Comparison of ENCODE assay signal across 19 cellular contexts in genomic region chr1:168939131-168939946, GRCh38.
DNase-seq lines count a peak whose midpoint lies in the region; ATAC-seq and TF ChIP-seq lines count a peak whose summit lies in the region.
"Had no signal": no experiment of that assay in that cellular context is flagged by ENCODE, and none has a peak within 500 bp of the region (broad histone marks: within the 10 kb centered on the region; RNA-seq: fewer than 3 reads in every experiment).

No MANE protein-coding gene starts in this region.

- no peaks in the 10 kb centered on the region for H3K27me3 Mint-ChIP-seq in H9 (ENCODE audit: low read depth)

- H3K9me3 Mint-ChIP-seq in H9, result no peaks in the 10 kb centered on the region

- H3K4me3 ChIP-seq in A673 (ENCODE audit: low read depth, low read length, poor library complexity, severe bottlenecking) (no peak overlapping the region), HEK293 (ENCODE audit: low read depth, low read length) (no peak overlapping the region), dorsolateral prefrontal cortex (no peak overlapping the region)
- H3K4me3 ChIP-seq: left ventricle myocardium inferior, sigmoid colon, SK-N-MC had no signal

- no peak overlapping the region for H2BK5ac ChIP-seq in H9 (ENCODE audit: insufficient read length, low read length)

- H3T11ph ChIP-seq in H9 (ENCODE audit: low read length), result no peak overlapping the region

- no peaks in the 10 kb centered on the region for H4K20me1 ChIP-seq in H9 (ENCODE audit: control insufficient read depth, insufficient read depth, insufficient read length)

- peak; percentile 21 for DNase-seq in A673 (ENCODE audit: low spot score)
- DNase-seq in NCI-H774 (lab: John Stamatoyannopoulos, UW), result peak; percentile 34
- DNase-seq in foreskin keratinocyte, result no peak
- no peak for DNase-seq in H9
- DNase-seq in dorsolateral prefrontal cortex, result no peak
- DNase-seq in NCI-H1694 (lab: John Stamatoyannopoulos, UW), result no peak
- no peak for DNase-seq in stimulated activated CD4-positive, alpha-beta T cell treated with anti-CD3 and anti-CD28 coated beads, Interleukin-12 subunit alpha, Interleukin-12 subunit beta, amount 100 ng/mL, for 4 hours
- DNase-seq: activated CD4-positive, alpha-beta T cell treated with anti-CD3 and anti-CD28 coated beads, Interleukin-2, amount 10 ng/mL, durations not matched to agents 24 days and 14 days; activated CD8-positive, alpha-beta memory T cell treated with anti-CD3 and anti-CD28 coated beads, Interleukin-2, amount 50 U/mL, for 48 hours; activated naive CD4-positive, alpha-beta T cell; anterior cingulate cortex; CD4-positive, CD25-positive, alpha-beta regulatory T cell; foreskin fibroblast; left ventricle myocardium inferior; NCI-H2081 treated with DMSO at 0.1 percent for 48 hours; sigmoid colon; stimulated activated CD4-positive, alpha-beta T cell treated with anti-CD3 and anti-CD28 coated beads, Interleukin-2, amount 100 ng/mL, for 24 hours had no signal

- peaks cover 13 to 16% of the 10 kb centered on the region in 2 experiments for H3K4me1 Mint-ChIP-seq in H9
- H3K4me1 Mint-ChIP-seq: CD4-positive, CD25-positive, alpha-beta regulatory T cell had no signal

- H4K8ac ChIP-seq in H9 (replicated peaks; ENCODE audit: insufficient read length, low read depth, low read length), result no peak overlapping the region

- no peaks in the 10 kb centered on the region for H3K79me2 ChIP-seq in H9 (ENCODE audit: insufficient read depth, low read length)

- no peak overlapping the region for H3K23ac ChIP-seq in H9 (ENCODE audit: insufficient read length, low read depth, low read length)

- no peaks in the 10 kb centered on the region for H3K23me2 ChIP-seq in H9 (ENCODE audit: insufficient read length, low read depth, low read length, poor library complexity, severe bottlenecking)

- no peak overlapping the region for H4K91ac ChIP-seq in H9 (ENCODE audit: insufficient read length, low read depth, low read length)

- no peak overlapping the region for H3K4ac ChIP-seq in H9 (ENCODE audit: low read depth, low read length)

- no peak overlapping the region for H2BK20ac ChIP-seq in H9 (ENCODE audit: low read depth, low read length, poor library complexity, severe bottlenecking)

- no peaks in the 10 kb centered on the region for H3K79me1 ChIP-seq in H9 (ENCODE audit: insufficient read depth, low read depth, low read length, poor library complexity, severe bottlenecking)

- intact Hi-C loops in A673 (cut with micrococcal nuclease; ENCODE audit: unreplicated experiment) (no loop called here), dorsolateral prefrontal cortex (cut with DNase I) (no loop called here)

- no peak overlapping the region for H3K14ac ChIP-seq in H9 (ENCODE audit: insufficient read depth, low read length)

- H3K9me3 ChIP-seq in A673 (ENCODE audit: low read depth, low read length, poor library complexity, severe bottlenecking), result no peaks in the 10 kb centered on the region
- H3K9me3 ChIP-seq in HEK293 (ENCODE audit: control insufficient read depth, insufficient read depth, low read depth, low read length), result no peaks in the 10 kb centered on the region
- H3K9me3 ChIP-seq in H9 (ENCODE audit: control insufficient read depth, low read depth, low read length), result no peaks in the 10 kb centered on the region
- H3K9me3 ChIP-seq: sigmoid colon had no signal

- no peak overlapping the region for H2AK5ac ChIP-seq in H9 (ENCODE audit: insufficient read length, low read length)

- H2BK15ac ChIP-seq in H9 (ENCODE audit: low read depth, low read length), result no peak overlapping the region

- no peak overlapping the region for H2BK12ac ChIP-seq in H9 (ENCODE audit: insufficient read length, low read depth, low read length)

- peak; percentile 42 for ATAC-seq in foreskin keratinocyte

- TF ChIP-seq CTCF in A673 (conservative IDR thresholded peaks at IDR 0.05; ENCODE audit: low read depth, low read length) (no peak), HEK293 (tag by site-specific recombination; IDR thresholded peaks at IDR 0.05) (no peak), foreskin keratinocyte (conservative IDR thresholded peaks at IDR 0.05) (no peak), H9 (conservative IDR thresholded peaks at IDR 0.05) (no peak), dorsolateral prefrontal cortex (IDR thresholded peaks at IDR 0.05 in 54 of 56, conservative IDR thresholded peaks at IDR 0.05 in 2 of 56; ENCODE audit: low read depth in 1 of 56, partially characterized antibody in 56 of 56) (no peak)

- H3K9ac ChIP-seq in H9 (ENCODE audit: extremely low read depth, insufficient read length, low read length), result no peak overlapping the region

- no peak overlapping the region for H3K4me2 ChIP-seq in H9 (ENCODE audit: insufficient read depth, insufficient read length, low read length)

- POLR2A ChIA-PET in A673 (lab: Charles Lee; ENCODE audit: low non-redundant PET) (no interaction called here), HEK293 (lab: Yijun Ruan, JAX) (no interaction called here)

- H3K18ac ChIP-seq in H9 (ENCODE audit: insufficient read length, low read depth, low read length), result no peak overlapping the region

- WGBS in H9 (ENCODE audit: extremely low coverage, insufficient read length, low lambda C conversion rate), result no CpG with 5 or more reads among the region's 3 CpGs

- no peak overlapping the region for H3K27ac Mint-ChIP-seq in H9
- H3K27ac Mint-ChIP-seq: activated CD4-positive, alpha-beta T cell treated with anti-CD3 and anti-CD28 coated beads, Interleukin-2, amount 10 ng/mL, durations not matched to agents 24 days and 14 days; CD4-positive, CD25-positive, alpha-beta regulatory T cell had no signal

- H3K36me3 ChIP-seq in A673 (ENCODE audit: insufficient read depth, low read length, poor library complexity, severe bottlenecking), result no peaks in the 10 kb centered on the region
- H3K36me3 ChIP-seq in HEK293 (ENCODE audit: control insufficient read depth in 2 of 2, insufficient read depth in 1 of 2, low read length in 2 of 2), result no peaks in the 10 kb centered on the region
- H3K36me3 ChIP-seq: left ventricle myocardium inferior, sigmoid colon had no signal

- H3K27me3 ChIP-seq in A673 (replicated peaks; ENCODE audit: insufficient read depth, low read depth, low read length, poor library complexity) (no peaks in the 10 kb centered on the region), foreskin keratinocyte (no peaks in the 10 kb centered on the region), H9 (ENCODE audit: insufficient read depth, low read length) (no peaks in the 10 kb centered on the region), dorsolateral prefrontal cortex (no peaks in the 10 kb centered on the region)
- H3K27me3 ChIP-seq: sigmoid colon had no signal

- no peak overlapping the region for H4K5ac ChIP-seq in H9 (ENCODE audit: insufficient read length, low read depth, low read length)

- no peak overlapping the region for H2BK120ac ChIP-seq in H9 (ENCODE audit: low read depth, low read length, poor library complexity, severe bottlenecking)

- H3K36me3 Mint-ChIP-seq in H9 (ENCODE audit: insufficient read depth in 1 of 3, low read depth in 3 of 3), result no peaks in the 10 kb centered on the region; a peak in 1 of 7 replicates

- H3K56ac ChIP-seq in H9 (ENCODE audit: insufficient read length, low read depth, low read length), result no peak overlapping the region

- CTCF ChIA-PET in A673 (lab: Charles Lee) (no interaction called here), HEK293 (lab: Yijun Ruan, JAX) (interaction anchor here (0.6 kb wide), 1 partner anchor 364 kb away, joined by 3 read pairs; no protein-coding TSS in a partner anchor)

- no TSS peak for BruUV-seq in A673 (replicated peaks; lab: Mats Ljungman, UMichigan)

- H3K4me1 ChIP-seq in A673 (ENCODE audit: insufficient read depth, low read length, poor library complexity, severe bottlenecking) (no peaks in the 10 kb centered on the region), HEK293 (ENCODE audit: control insufficient read depth, insufficient read depth, low read length) (peaks cover 9% of the 10 kb centered on the region), foreskin keratinocyte (no peaks in the 10 kb centered on the region), H9 (ENCODE audit: insufficient read depth, low read length) (peaks cover 3% of the 10 kb centered on the region; the same call in 1 of the 2 replicates)

- H3K4me3 Mint-ChIP-seq in H9, result no peak overlapping the region
- H3K4me3 Mint-ChIP-seq: activated CD4-positive, alpha-beta T cell treated with anti-CD3 and anti-CD28 coated beads, Interleukin-2, amount 10 ng/mL, durations not matched to agents 24 days and 14 days; CD4-positive, CD25-positive, alpha-beta regulatory T cell had no signal

- no peak overlapping the region for H3K27ac ChIP-seq in A673 (ENCODE audit: low read depth, low read length, poor library complexity, severe bottlenecking)
- H3K27ac ChIP-seq in HEK293 (ENCODE audit: extremely low read depth, low read depth, low read length), result no peak overlapping the region
- no peak overlapping the region for H3K27ac ChIP-seq in foreskin keratinocyte
- no peak overlapping the region for H3K27ac ChIP-seq in H9 (ENCODE audit: insufficient read length, low read depth, low read length)
- H3K27ac ChIP-seq in dorsolateral prefrontal cortex, result no peak overlapping the region
- H3K27ac ChIP-seq: left ventricle myocardium inferior, sigmoid colon, SK-N-MC had no signal

- no peak overlapping the region for H2AFZ ChIP-seq in H9 (ENCODE audit: low read length)

TF ChIP-seq in HEK293, 187 proteins besides CTCF, POLR2A, EP300 and RAD21 (continues in another document):
- TF ChIP-seq ZNF660 (tag by site-specific recombination; IDR thresholded peaks at IDR 0.05) (0 out of 2 replicates have a peak, but pooled peaks have one; percentile 13), EGR2 (tag by site-specific recombination; IDR thresholded peaks at IDR 0.05; ENCODE audit: low read depth) (peak; percentile 57; the same call in 1 of the 2 replicates), HOXC10 (CRISPR knock-in tag; IDR thresholded peaks at IDR 0.05) (no peak), SP7 (tag by site-specific recombination; IDR thresholded peaks at IDR 0.05) (peak; percentile 71), ZNF174 (tag by site-specific recombination; IDR thresholded peaks at IDR 0.05) (no peak), ZNF366 (tag by site-specific recombination; conservative IDR thresholded peaks at IDR 0.05) (0 out of 2 replicates have a peak, but pooled peaks have one; percentile 36), ZNF768 (tag by site-specific recombination; IDR thresholded peaks at IDR 0.05) (no peak), ZFHX2 (tag by site-specific recombination; conservative IDR thresholded peaks at IDR 0.05) (peak; percentile 65), MYNN (tag by site-specific recombination; IDR thresholded peaks at IDR 0.05; ENCODE audit: borderline replicate concordance) (no peak), FEZF1 (tag by site-specific recombination; IDR thresholded peaks at IDR 0.05) (peak; percentile 71), ZNF335 (tag by site-specific recombination; conservative IDR thresholded peaks at IDR 0.05) (peak; percentile 39; the same call in 1 of the 2 replicates), MZF1 (tag by site-specific recombination; IDR thresholded peaks at IDR 0.05; ENCODE audit: borderline replicate concordance) (peak; percentile 22; the same call in 1 of the 2 replicates), IKZF3 (tag by site-specific recombination; IDR thresholded peaks at IDR 0.05) (0 out of 2 replicates have a peak, but pooled peaks have one; percentile 60)

Comparison
In these comparisons a context has a peak if more than half of its experiments do, and no peak if none do; other contexts are left out.
1. DNase-seq: peak in A673 (single experiment) and NCI-H774 (single experiment); none in foreskin keratinocyte (0 of 2), H9 (single experiment), dorsolateral prefrontal cortex (0 of 10), NCI-H1694 (single experiment) and stimulated activated CD4-positive, alpha-beta T cell treated with anti-CD3 and anti-CD28 coated beads, Interleukin-12 subunit alpha, Interleukin-12 subunit beta, amount 100 ng/mL, for 4 hours (single experiment).